In genomic region chr9:133845659-133845947, GRCh38 we compare ENCODE assay signal across 1 cellular context.
A peak's percentile ranks its signal among the peaks of the same experiment; 100 is the strongest.
TF ChIP-seq lines count a peak whose summit lies in the region.

No MANE protein-coding gene starts in this region.

TF ChIP-seq in GM12878, 131 proteins besides CTCF, POLR2A, EP300 and RAD21:
- TF ChIP-seq MLLT1 (IDR thresholded peaks at IDR 0.05), result 0 out of 2 replicates have a peak, but pooled peaks have one; percentile 36
- no peak for TF ChIP-seq POLR2AphosphoS2 (IDR thresholded peaks at IDR 0.05; ENCODE audit: low read depth, low read length)
